In the genomic region with DNA sequence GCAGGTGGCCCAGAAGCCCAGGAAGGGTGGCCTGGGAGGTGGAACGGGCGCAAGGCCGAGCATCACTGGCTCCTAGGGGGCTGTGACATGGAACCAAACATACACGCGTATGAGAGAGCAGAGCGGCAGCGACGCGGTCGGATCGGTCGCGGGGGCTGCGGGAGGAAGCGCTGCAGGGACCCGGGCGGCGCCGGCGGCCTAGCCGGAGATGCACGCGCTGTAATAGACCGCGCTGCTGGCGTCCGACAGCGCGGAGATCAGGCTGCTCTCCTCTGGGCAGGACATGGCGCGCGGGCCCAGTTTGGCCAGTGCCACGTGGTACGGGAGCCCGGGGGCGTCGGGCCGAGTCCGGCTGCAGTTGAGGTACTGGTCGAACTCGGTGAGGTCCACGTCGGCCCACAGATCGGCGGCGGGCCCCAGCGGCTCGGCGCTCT, we compare ENCODE assay signal across 16 cellular contexts. TPM values are rescaled to one million over a fixed set of nuclear protein-coding genes. Genes with fewer than 3 reads are reported as not detected.
A peak's percentile ranks its signal among the peaks of the same experiment; 100 is the strongest.
DNase-seq lines count a peak whose midpoint lies in the region; ATAC-seq and TF ChIP-seq lines count a peak whose summit lies in the region.
"Had no signal": no experiment of that assay in that cellular context is flagged by ENCODE, and none has a peak within 500 bp of the region (broad histone marks: within the 10 kb centered on the region; RNA-seq: fewer than 3 reads in every experiment).

No MANE protein-coding gene starts in this region.

- H3K18ac ChIP-seq in mesendoderm (ENCODE audit: low read length) = no peak overlapping the region

- no peaks in the 10 kb centered on the region for H3K9me3 ChIP-seq in heart right ventricle
- H3K9me3 ChIP-seq in colonic mucosa = no peaks in the 10 kb centered on the region
- no peaks in the 10 kb centered on the region for H3K9me3 ChIP-seq in PC-3 (ENCODE audit: low read length)

- no peak for TF ChIP-seq CTCF in heart right ventricle (IDR thresholded peaks at IDR 0.05)
- TF ChIP-seq CTCF in colonic mucosa (IDR thresholded peaks at IDR 0.05) = no peak
- TF ChIP-seq CTCF in PC-3 (conservative IDR thresholded peaks at IDR 0.05; ENCODE audit: low read depth, low read length) = no peak

- H2BK15ac ChIP-seq in mesendoderm (replicated peaks; ENCODE audit: low read depth) = no peak overlapping the region

- POLR2A ChIA-PET in PC-3 (lab: Charles Lee; ENCODE audit: unreplicated experiment) = no interaction called here

- H3K36me3 Mint-ChIP-seq in natural killer cell treated with Interleukin-12 subunit alpha and Interleukin-12 subunit beta and Interleukin-15 and Interleukin-18, amount 100 ng/mL, for 72 hours = no peaks in the 10 kb centered on the region
- H3K36me3 Mint-ChIP-seq: activated naive CD8-positive, alpha-beta T cell; stimulated activated memory B cell treated with anti-CD40 and anti-IgM and Interleukin-4, amounts not matched to agents 10 μg/mL and 1 μg/mL and 100 μg/mL, for 72 hours had no signal

- H3K4me3 ChIP-seq in heart right ventricle = peak overlapping the region; percentile 55 to 78 (median 64)
- H3K4me3 ChIP-seq in colonic mucosa = peak overlapping the region; percentile 5
- no peak overlapping the region for H3K4me3 ChIP-seq in mesendoderm (ENCODE audit: low read length)
- H3K4me3 ChIP-seq in urinary bladder (ENCODE audit: low read depth, low read length) = peak overlapping the region; percentile 43
- no peak overlapping the region for H3K4me3 ChIP-seq in PC-3 (ENCODE audit: low read length)

- intact Hi-C loops in heart right ventricle (cut with DNase I) (no loop called here), cardiac septum (cut with DNase I) (no loop called here), colonic mucosa (cut with DNase I) (no loop called here), PC-3 (cut with micrococcal nuclease) (no loop called here)

- H4K20me1 ChIP-seq in PC-3 (ENCODE audit: low read length) = no peaks in the 10 kb centered on the region

- no peak overlapping the region for H3K27ac Mint-ChIP-seq in natural killer cell treated with Interleukin-12 subunit alpha and Interleukin-12 subunit beta and Interleukin-15 and Interleukin-18, amount 100 ng/mL, for 72 hours
- H3K27ac Mint-ChIP-seq: activated naive CD8-positive, alpha-beta T cell; stimulated activated memory B cell treated with anti-CD40 and anti-IgM and Interleukin-4, amounts not matched to agents 10 μg/mL and 1 μg/mL and 100 μg/mL, for 72 hours had no signal

- H3K9me3 Mint-ChIP-seq in natural killer cell treated with Interleukin-12 subunit alpha and Interleukin-12 subunit beta and Interleukin-15 and Interleukin-18, amount 100 ng/mL, for 72 hours = no peaks in the 10 kb centered on the region
- H3K9me3 Mint-ChIP-seq: stimulated activated memory B cell treated with anti-CD40 and anti-IgM and Interleukin-4, amounts not matched to agents 10 μg/mL and 1 μg/mL and 100 μg/mL, for 72 hours had no signal

- DNase-seq in heart right ventricle (no peak), cardiac septum (ENCODE audit: low spot score) (no peak), colonic mucosa (no peak), mesendoderm (no peak), PC-3 (no peak), amygdala (lab: John Stamatoyannopoulos, UW) (no peak)
- DNase-seq in natural killer cell treated with Interleukin-12 subunit alpha and Interleukin-12 subunit beta and Interleukin-15 and Interleukin-18, amount 100 ng/mL, for 72 hours (ENCODE audit: low spot score) = no peak
- DNase-seq: activated CD4-positive, alpha-beta T cell treated with anti-CD3 and anti-CD28 coated beads, Interleukin-2, amount 50 U/mL, for 48 hours; effector CD4-positive, alpha-beta T cell; head of caudate nucleus; NCI-H510A had no signal

- H2AK5ac ChIP-seq in mesendoderm (ENCODE audit: low read length) = no peak overlapping the region

- H3K27ac ChIP-seq in heart right ventricle (peak overlapping the region; percentile 74 to 93 (median 84)), colonic mucosa (no peak overlapping the region), mesendoderm (ENCODE audit: low read depth, low read length) (no peak overlapping the region), urinary bladder (ENCODE audit: low read depth) (no peak overlapping the region), PC-3 (ENCODE audit: low read length) (no peak overlapping the region)

- H3K4me2 ChIP-seq in mesendoderm (ENCODE audit: low read length) = peak overlapping the region; percentile 42
- no peak overlapping the region for H3K4me2 ChIP-seq in PC-3 (ENCODE audit: low read length)

- H3K27me3 ChIP-seq in heart right ventricle (peaks cover 6 to 92% (median 51%) of the 10 kb centered on the region in 7 donors), colonic mucosa (peaks cover 67% of the 10 kb centered on the region), mesendoderm (ENCODE audit: insufficient read depth, low read length, poor library complexity) (peaks cover 8% of the 10 kb centered on the region), PC-3 (ENCODE audit: low read length) (no peaks in the 10 kb centered on the region)

- peaks cover 16 to 24% of the 10 kb centered on the region in 2 donors for H3K27me3 Mint-ChIP-seq in natural killer cell treated with Interleukin-12 subunit alpha and Interleukin-12 subunit beta and Interleukin-15 and Interleukin-18, amount 100 ng/mL, for 72 hours

- no peaks in the 10 kb centered on the region for H3K79me2 ChIP-seq in mesendoderm (ENCODE audit: control insufficient read depth, insufficient read depth, low read length)
- H3K79me2 ChIP-seq in PC-3 (ENCODE audit: low read length) = no peaks in the 10 kb centered on the region

- no peak overlapping the region for H2AFZ ChIP-seq in PC-3 (ENCODE audit: low read length)

- no peaks in the 10 kb centered on the region for H3K4me1 Mint-ChIP-seq in natural killer cell treated with Interleukin-12 subunit alpha and Interleukin-12 subunit beta and Interleukin-15 and Interleukin-18, amount 100 ng/mL, for 72 hours (ENCODE audit: low read depth in 2 of 2)

- H3K9me2 ChIP-seq in PC-3 (replicated peaks; ENCODE audit: low read length) = no peaks in the 10 kb centered on the region

- no peaks in the 10 kb centered on the region for H3K79me1 ChIP-seq in mesendoderm (ENCODE audit: low read length)

- no peak overlapping the region for H2BK120ac ChIP-seq in mesendoderm (ENCODE audit: low read depth, low read length)

- H3K56ac ChIP-seq in mesendoderm (ENCODE audit: low read length) = peak overlapping the region; percentile 74

- peaks cover 0 to 26% (median 5%) of the 10 kb centered on the region in 9 donors for H3K36me3 ChIP-seq in heart right ventricle
- H3K36me3 ChIP-seq in colonic mucosa = no peaks in the 10 kb centered on the region
- no peaks in the 10 kb centered on the region for H3K36me3 ChIP-seq in mesendoderm (ENCODE audit: control insufficient read depth, insufficient read depth, low read length)
- no peaks in the 10 kb centered on the region for H3K36me3 ChIP-seq in urinary bladder (ENCODE audit: insufficient read depth)
- no peaks in the 10 kb centered on the region for H3K36me3 ChIP-seq in PC-3 (ENCODE audit: low read depth, low read length)

- ATAC-seq in heart right ventricle (no peak), PC-3 (no peak)
- no peak for ATAC-seq in natural killer cell treated with Interleukin-12 subunit alpha and Interleukin-12 subunit beta and Interleukin-15 and Interleukin-18, amount 100 ng/mL, for 72 hours
- ATAC-seq: HCT116; stimulated activated memory B cell treated with anti-CD40 and anti-IgM and Interleukin-4, amounts not matched to agents 10 μg/mL and 1 μg/mL and 100 μg/mL, for 72 hours had no signal

- CTCF ChIA-PET in PC-3 (lab: Charles Lee) = no interaction called here

- H3K4me1 ChIP-seq in heart right ventricle (peaks cover 0 to 41% (median 20%) of the 10 kb centered on the region in 9 donors), colonic mucosa (no peaks in the 10 kb centered on the region), mesendoderm (ENCODE audit: control insufficient read depth, low read depth, low read length) (peaks cover 2% of the 10 kb centered on the region), urinary bladder (ENCODE audit: insufficient read depth) (peaks cover 1% of the 10 kb centered on the region), PC-3 (ENCODE audit: insufficient read depth, low read length) (peaks cover 20% of the 10 kb centered on the region)

- BruUV-seq in PC-3 (replicated peaks; lab: Mats Ljungman, UMichigan) = no TSS peak

- 7 to 11% methylated on average over 48 to 49 of the region's 49 CpGs for WGBS in heart right ventricle, 2 donors
- no CpG with 5 or more reads among the region's 49 CpGs for WGBS in mesendoderm (ENCODE audit: extremely low coverage, insufficient coverage, low lambda C conversion rate)
- WGBS in urinary bladder = 8% methylated on average over 49 of the region's 49 CpGs

- H3K4me3 Mint-ChIP-seq in natural killer cell treated with Interleukin-12 subunit alpha and Interleukin-12 subunit beta and Interleukin-15 and Interleukin-18, amount 100 ng/mL, for 72 hours = no peak overlapping the region
- H3K4me3 Mint-ChIP-seq: activated naive CD8-positive, alpha-beta T cell; stimulated activated memory B cell treated with anti-CD40 and anti-IgM and Interleukin-4, amounts not matched to agents 10 μg/mL and 1 μg/mL and 100 μg/mL, for 72 hours had no signal

- no peak overlapping the region for H3K23ac ChIP-seq in mesendoderm (ENCODE audit: low read length)

- H2BK5ac ChIP-seq in mesendoderm (ENCODE audit: low read length) = no peak overlapping the region

- no peak overlapping the region for H4K5ac ChIP-seq in mesendoderm (ENCODE audit: low read length)

- H3K4ac ChIP-seq in mesendoderm (ENCODE audit: low read depth, low read length) = no peak overlapping the region

- H3K9ac ChIP-seq in colonic mucosa (ENCODE audit: low read depth in 2 of 2, low read length in 2 of 2) = no peak overlapping the region
- peak overlapping the region; percentile 30 for H3K9ac ChIP-seq in mesendoderm (ENCODE audit: low read length)
- H3K9ac ChIP-seq in PC-3 (ENCODE audit: low read length) = no peak overlapping the region

- peaks cover 5% of the 10 kb centered on the region for H3F3A ChIP-seq in PC-3 (ENCODE audit: low read length, unreplicated experiment)

- no peak overlapping the region for H4K8ac ChIP-seq in mesendoderm (ENCODE audit: low read depth, low read length)

RNA-seq across cellular contexts. Expression of gene SOX18, which starts 1.5 kb away (rescaled TPM):
- total RNA-seq in heart right ventricle (100 to 1,000 TPM in 1 of 10 donors, 10 to 100 TPM in 9; 23.5 to 129 (median 51.9) TPM), cardiac septum (67.0 TPM), colonic mucosa (10 to 100 TPM in 1 of 2 donors, 1 to 10 TPM in 1; 8.4 to 26.8 TPM), urinary bladder (4.5 TPM), PC-3 (2014; rRNA removed) (1.1 and 1.5 TPM in 2 replicates)
- polyA plus RNA-seq in heart right ventricle (10 to 100 TPM; 37.2 to 60.0 TPM), urinary bladder (66.0 TPM)
- polyA plus RNA-seq in mesendoderm (2013, experiment 1 of 2) = 2.0 TPM
- polyA plus RNA-seq in mesendoderm (2013, experiment 2 of 2) = 2.1 TPM
- not detected for total RNA-seq in natural killer cell treated with Interleukin-12 subunit alpha and Interleukin-12 subunit beta and Interleukin-15 and Interleukin-18, amount 100 ng/mL, for 72 hours
- total RNA-seq: myocyte had no signal

RNA-seq across cellular contexts. Expression of gene C20orf204, which starts 12.0 kb away (rescaled TPM):
- total RNA-seq in heart right ventricle (under 1 TPM; 0.11 to 0.86 (median 0.39) TPM), cardiac septum (0.86 TPM), colonic mucosa (1 to 10 TPM in 1 of 2 donors, under 1 TPM in 1; 0.29 to 3.3 TPM), urinary bladder (0.95 TPM), PC-3 (2014; rRNA removed) (2.1 and 3.4 TPM in 2 replicates)
- polyA plus RNA-seq in heart right ventricle (under 1 TPM; 0.49 to 0.88 TPM), urinary bladder (0.71 TPM)
- 0.27 TPM for polyA plus RNA-seq in mesendoderm (2013, experiment 1 of 2)
- polyA plus RNA-seq in mesendoderm (2013, experiment 2 of 2) = 0.18 TPM
- total RNA-seq in natural killer cell treated with Interleukin-12 subunit alpha and Interleukin-12 subunit beta and Interleukin-15 and Interleukin-18, amount 100 ng/mL, for 72 hours = 1 to 10 TPM; 2.4 to 6.3 TPM

RNA-seq across cellular contexts. Expression of gene TCEA2, which starts 15.0 kb away (rescaled TPM):
- total RNA-seq in heart right ventricle (10 to 100 TPM; 40.8 to 51.0 (median 44.9) TPM), cardiac septum (66.0 TPM), colonic mucosa (10 to 100 TPM in 1 of 2 donors, 1 to 10 TPM in 1; 7.3 to 11.8 TPM), urinary bladder (18.2 TPM), PC-3 (2014; rRNA removed) (19.1 and 23.4 TPM in 2 replicates)
- polyA plus RNA-seq in heart right ventricle (10 to 100 TPM; 35.0 to 54.9 TPM), urinary bladder (69.0 TPM)
- polyA plus RNA-seq in mesendoderm (2013, experiment 1 of 2) = 29.9 TPM
- polyA plus RNA-seq in mesendoderm (2013, experiment 2 of 2) = 30.7 TPM
- 10 to 100 TPM; 23.2 to 24.1 TPM for total RNA-seq in natural killer cell treated with Interleukin-12 subunit alpha and Interleukin-12 subunit beta and Interleukin-15 and Interleukin-18, amount 100 ng/mL, for 72 hours

RNA-seq across cellular contexts. Expression of gene RGS19, which starts 31.3 kb away (rescaled TPM):
- total RNA-seq in heart right ventricle = 10 to 100 TPM in 1 of 10 donors, 1 to 10 TPM in 9; 1.8 to 13.1 (median 3.3) TPM
- 1 to 10 TPM; 4.5 to 6.4 TPM for polyA plus RNA-seq in heart right ventricle
- 3.1 TPM for total RNA-seq in cardiac septum
- 1 to 10 TPM; 3.4 to 4.5 TPM for total RNA-seq in colonic mucosa
- polyA plus RNA-seq in mesendoderm (2013, experiment 1 of 2) = 11.2 TPM
- 10.0 TPM for polyA plus RNA-seq in mesendoderm (2013, experiment 2 of 2)
- 7.8 TPM for total RNA-seq in urinary bladder
- polyA plus RNA-seq in urinary bladder = 11.6 TPM
- total RNA-seq in natural killer cell treated with Interleukin-12 subunit alpha and Interleukin-12 subunit beta and Interleukin-15 and Interleukin-18, amount 100 ng/mL, for 72 hours = 10 to 100 TPM; 27.1 to 33.4 TPM
- total RNA-seq in PC-3 (2014; rRNA removed) = 43.2 and 54.3 TPM in 2 replicates

RNA-seq across cellular contexts. Expression of gene OPRL1, which starts 31.9 kb away (rescaled TPM):
- 1 to 10 TPM in 1 of 10 donors, under 1 TPM in 9; 0.27 to 1.3 (median 0.42) TPM for total RNA-seq in heart right ventricle
- under 1 TPM; 0.19 to 0.29 TPM for polyA plus RNA-seq in heart right ventricle
- 0.48 TPM for total RNA-seq in cardiac septum
- total RNA-seq in colonic mucosa = under 1 TPM; 0.24 to 0.25 TPM
- 0.07 TPM for polyA plus RNA-seq in mesendoderm (2013, experiment 1 of 2)
- polyA plus RNA-seq in mesendoderm (2013, experiment 2 of 2) = 0.10 TPM
- total RNA-seq in urinary bladder = 1.1 TPM
- polyA plus RNA-seq in urinary bladder = 0.67 TPM
- under 1 TPM; 0.12 to 0.20 TPM for total RNA-seq in natural killer cell treated with Interleukin-12 subunit alpha and Interleukin-12 subunit beta and Interleukin-15 and Interleukin-18, amount 100 ng/mL, for 72 hours
- total RNA-seq in PC-3 (2014; rRNA removed) = 5.6 and 7.4 TPM in 2 replicates

Comparison
In these comparisons a context has a peak if more than half of its experiments do, and no peak if none do; other contexts are left out.
1. H3K27ac ChIP-seq: peak in heart right ventricle (10 of 10); none in colonic mucosa (single experiment), mesendoderm (single experiment), urinary bladder (single experiment) and PC-3 (single experiment).
2. H3K4me3 ChIP-seq: peak in heart right ventricle (10 of 10), colonic mucosa (single experiment) and urinary bladder (single experiment); none in mesendoderm (single experiment) and PC-3 (single experiment).